1 cellular context compared by ENCODE assay signal in genomic region chr6:111105578-111105977, GRCh38.
TF ChIP-seq lines count a peak whose summit lies in the region.

No MANE protein-coding gene starts in this region.

TF ChIP-seq in HepG2, 621 proteins besides CTCF, POLR2A, EP300 and RAD21 (continued from another document and continues in another):
- TF ChIP-seq ZBTB49 (CRISPR knock-in tag; IDR thresholded peaks at IDR 0.05; ENCODE audit: borderline replicate concordance) (peak; percentile 57; the same call in 1 of the 2 replicates), SMARCE1 (IDR thresholded peaks at IDR 0.05; ENCODE audit: borderline replicate concordance) (no peak), ZNF777 (CRISPR knock-in tag; IDR thresholded peaks at IDR 0.05) (no peak), HMGXB3 (CRISPR knock-in tag; IDR thresholded peaks at IDR 0.05; ENCODE audit: borderline replicate concordance) (0 out of 2 replicates have a peak, but pooled peaks have one; percentile 54), ZNF281 (CRISPR knock-in tag; IDR thresholded peaks at IDR 0.05; ENCODE audit: borderline replicate concordance) (peak; percentile 52; the same call in 1 of the 2 replicates), PPARG (CRISPR knock-in tag; conservative IDR thresholded peaks at IDR 0.05) (peak; percentile 87), BRCA1 (CRISPR knock-in tag; IDR thresholded peaks at IDR 0.05) (no peak), RFXANK (CRISPR knock-in tag; IDR thresholded peaks at IDR 0.05) (no peak), DNMT3B (CRISPR knock-in tag; conservative IDR thresholded peaks at IDR 0.05) (no peak; the same call in 1 of the 2 replicates), NR2C2 (CRISPR knock-in tag; IDR thresholded peaks at IDR 0.05; ENCODE audit: borderline replicate concordance) (peak; percentile 66; the same call in 1 of the 2 replicates), TOPORS (CRISPR knock-in tag; IDR thresholded peaks at IDR 0.05) (no peak), ZNF329 (CRISPR knock-in tag; IDR thresholded peaks at IDR 0.05; ENCODE audit: low read depth) (no peak), ZNF720 (CRISPR knock-in tag; IDR thresholded peaks at IDR 0.05) (no peak), SNAPC2 (CRISPR knock-in tag; IDR thresholded peaks at IDR 0.05) (no peak), U2AF2 (IDR thresholded peaks at IDR 0.05; ENCODE audit: low read depth, low read length) (no peak), NR2F1 (CRISPR knock-in tag; IDR thresholded peaks at IDR 0.05) (peak; percentile 81 to 84), ZNF180 (CRISPR knock-in tag; IDR thresholded peaks at IDR 0.05; ENCODE audit: borderline replicate concordance, low read depth) (no peak), ZNF136 (CRISPR knock-in tag; IDR thresholded peaks at IDR 0.05; ENCODE audit: low read depth) (no peak), KAT2B (IDR thresholded peaks at IDR 0.05; ENCODE audit: borderline replicate concordance, low read depth, low read length) (no peak), XBP1 (CRISPR knock-in tag; IDR thresholded peaks at IDR 0.05) (no peak), MLLT10 (CRISPR knock-in tag; IDR thresholded peaks at IDR 0.05) (no peak), ARID5B (CRISPR knock-in tag; IDR thresholded peaks at IDR 0.05) (peak; percentile 97), KDM2A (CRISPR knock-in tag; IDR thresholded peaks at IDR 0.05; ENCODE audit: borderline replicate concordance, low read depth) (peak; percentile 77), TBP (CRISPR knock-in tag; IDR thresholded peaks at IDR 0.05) (no peak), ZNF10 (CRISPR knock-in tag; IDR thresholded peaks at IDR 0.05; ENCODE audit: borderline replicate concordance, low read depth) (no peak), SUZ12 (IDR thresholded peaks at IDR 0.05; ENCODE audit: low read depth, low read length) (no peak), ARID4A (CRISPR knock-in tag; IDR thresholded peaks at IDR 0.05; ENCODE audit: borderline replicate concordance) (peak; percentile 73; the same call in 1 of the 2 replicates), NFATC3 (CRISPR knock-in tag; IDR thresholded peaks at IDR 0.05) (no peak), KDM1A (CRISPR knock-in tag; IDR thresholded peaks at IDR 0.05) (no peak), THAP9 (CRISPR knock-in tag; IDR thresholded peaks at IDR 0.05; ENCODE audit: borderline replicate concordance) (no peak), SYNCRIP (IDR thresholded peaks at IDR 0.05; ENCODE audit: insufficient read depth, low read depth, low read length) (no peak), E2F5 (CRISPR knock-in tag; conservative IDR thresholded peaks at IDR 0.05) (no peak), ATRX (CRISPR knock-in tag; IDR thresholded peaks at IDR 0.05; ENCODE audit: borderline replicate concordance) (no peak), MED8 (CRISPR knock-in tag; IDR thresholded peaks at IDR 0.05; ENCODE audit: insufficient replicate concordance) (no peak), SRY (CRISPR knock-in tag; IDR thresholded peaks at IDR 0.05) (no peak), ZNF510 (CRISPR knock-in tag; IDR thresholded peaks at IDR 0.05; ENCODE audit: low read depth) (no peak), RXRB (CRISPR knock-in tag; IDR thresholded peaks at IDR 0.05; ENCODE audit: borderline replicate concordance) (peak; percentile 91), ZZZ3 (CRISPR knock-in tag; IDR thresholded peaks at IDR 0.05; ENCODE audit: borderline replicate concordance) (no peak), FOXO1 (CRISPR knock-in tag; IDR thresholded peaks at IDR 0.05) (peak; percentile 95), NKX3-1 (CRISPR knock-in tag; IDR thresholded peaks at IDR 0.05) (no peak)
